1 cellular context compared by ENCODE assay signal in the genomic region with DNA sequence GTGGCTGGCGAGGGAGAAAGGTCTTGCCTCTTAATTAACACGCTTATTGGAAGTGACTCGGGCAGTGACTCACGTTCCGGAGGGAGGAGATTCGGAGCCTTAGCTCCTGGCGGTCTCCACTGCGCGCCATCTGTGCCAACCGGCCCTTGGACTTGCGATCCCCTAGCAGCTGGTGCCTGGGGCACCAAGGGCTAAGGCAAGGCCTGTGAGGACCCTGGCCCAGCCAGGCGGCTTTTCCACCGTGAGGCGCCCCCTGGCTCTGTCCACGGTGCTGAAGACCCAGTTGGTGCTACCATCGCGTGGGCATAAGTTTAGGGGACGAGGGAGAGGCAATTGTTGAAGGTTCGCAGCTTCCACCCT.
TF ChIP-seq lines count a peak whose summit lies in the region.

No MANE protein-coding gene starts in this region.

TF ChIP-seq in SK-N-SH, 30 proteins besides CTCF, POLR2A, EP300 and RAD21 (continued from another document):
- TF ChIP-seq MAX (IDR thresholded peaks at IDR 0.05; ENCODE audit: low read depth) (no peak), TEAD4 (IDR thresholded peaks at IDR 0.05; ENCODE audit: borderline replicate concordance, insufficient read depth) (no peak), PBX3 (IDR thresholded peaks at IDR 0.05) (peak; percentile 90), IRF3 (IDR thresholded peaks at IDR 0.05; ENCODE audit: low read depth, low read length) (no peak), FOSL2 (IDR thresholded peaks at IDR 0.05; ENCODE audit: borderline replicate concordance, low read depth) (peak; percentile 74), JUND (IDR thresholded peaks at IDR 0.05) (peak; percentile 57)
